In genomic region chr7:108138911-108139310, GRCh38 we compare ENCODE assay signal across 16 cellular contexts. TPM values are rescaled to one million over a fixed set of nuclear protein-coding genes. Genes with fewer than 3 reads are reported as not detected.
DNase-seq lines count a peak whose midpoint lies in the region; ATAC-seq and TF ChIP-seq lines count a peak whose summit lies in the region.
"Had no signal": no experiment of that assay in that cellular context is flagged by ENCODE, and none has a peak within 500 bp of the region (broad histone marks: within the 10 kb centered on the region; RNA-seq: fewer than 3 reads in every experiment).

No MANE protein-coding gene starts in this region.

- no peaks in the 10 kb centered on the region for H3K36me3 ChIP-seq in breast epithelium
- H3K36me3 ChIP-seq in body of pancreas (replicated peaks in 1 of 2; ENCODE audit: insufficient read depth in 1 of 2, low read depth in 2 of 2), result no peaks in the 10 kb centered on the region
- H3K36me3 ChIP-seq: HAP-1 had no signal

- peak overlapping the region; percentile 79 for H3K27ac Mint-ChIP-seq in osteocyte (ENCODE audit: unreplicated experiment)

- H3K4me3 ChIP-seq in breast epithelium, result no peak overlapping the region
- H3K4me3 ChIP-seq in body of pancreas, result no peak overlapping the region
- H3K4me3 ChIP-seq: HAP-1 had no signal

- H3K9me3 ChIP-seq in breast epithelium (no peaks in the 10 kb centered on the region), body of pancreas (no peaks in the 10 kb centered on the region)
- H3K9me3 ChIP-seq: HAP-1 had no signal

- TF ChIP-seq CTCF in osteocyte (IDR thresholded peaks at IDR 0.05) (no peak), breast epithelium (IDR thresholded peaks at IDR 0.05) (no peak), body of pancreas (IDR thresholded peaks at IDR 0.05) (no peak)

- H3K4me1 Mint-ChIP-seq in osteocyte (ENCODE audit: unreplicated experiment), result peaks cover 36% of the 10 kb centered on the region

- no peaks in the 10 kb centered on the region for H3K9me3 Mint-ChIP-seq in osteocyte (ENCODE audit: unreplicated experiment)

- TF ChIP-seq POLR2A in breast epithelium (IDR thresholded peaks at IDR 0.05), result no peak
- TF ChIP-seq POLR2A in body of pancreas (IDR thresholded peaks at IDR 0.05), result no peak

- ATAC-seq in SK-N-SH treated with all-trans-retinoic acid at 6 μM for 48 hours, result peak; percentile 52
- no peak for ATAC-seq in left cardiac atrium
- no peak for ATAC-seq in body of pancreas

- H3K36me3 Mint-ChIP-seq in osteocyte (ENCODE audit: unreplicated experiment), result no peaks in the 10 kb centered on the region

- H3K27ac ChIP-seq in breast epithelium, result no peak overlapping the region
- H3K27ac ChIP-seq in body of pancreas, result no peak overlapping the region
- H3K27ac ChIP-seq: C4-2B had no signal

- DNase-seq in EH (ENCODE audit: low read depth) (peak; percentile 54), fibroblast of gingiva (ENCODE audit: low read depth) (peak; percentile 41), osteocyte (ENCODE audit: extremely low spot score, unreplicated experiment) (no peak), breast epithelium (ENCODE audit: low spot score in 2 of 2) (no peak), left cardiac atrium (no peak), body of pancreas (no peak), activated T-cell treated with anti-CD3 and anti-CD28 coated beads for 4 hours (no peak)
- DNase-seq: EL, Kasumi-1, NCI-H1417 treated with DMSO at 0.1 percent for 48 hours, NCI-H2029, NCI-H510A had no signal

- intact Hi-C loops in breast epithelium (cut with DNase I; ENCODE audit: low total_unique reads) (no loop called here), left cardiac atrium (cut with DNase I) (no loop called here), body of pancreas (cut with DNase I) (no loop called here)

- no peaks in the 10 kb centered on the region for H3K4me1 ChIP-seq in breast epithelium
- H3K4me1 ChIP-seq in body of pancreas, result no peaks in the 10 kb centered on the region
- H3K4me1 ChIP-seq: HAP-1 had no signal

- no peaks in the 10 kb centered on the region for H3K27me3 Mint-ChIP-seq in osteocyte (ENCODE audit: unreplicated experiment)

- H3K4me3 Mint-ChIP-seq in osteocyte (ENCODE audit: unreplicated experiment), result no peak overlapping the region

- H3K27me3 ChIP-seq in breast epithelium, result no peaks in the 10 kb centered on the region
- H3K27me3 ChIP-seq in body of pancreas, result no peaks in the 10 kb centered on the region

TF ChIP-seq in SK-N-SH treated with all-trans-retinoic acid at 6 μM for 48 hours, 23 proteins besides CTCF, POLR2A, EP300 and RAD21:
- TF ChIP-seq TSHZ2 (CRISPR knock-in tag; IDR thresholded peaks at IDR 0.05) (no peak), ZNF70 (CRISPR knock-in tag; IDR thresholded peaks at IDR 0.05) (no peak), ZFP3 (CRISPR knock-in tag; IDR thresholded peaks at IDR 0.05) (no peak), ZC3H10 (CRISPR knock-in tag; IDR thresholded peaks at IDR 0.05) (no peak), TOX (CRISPR knock-in tag; IDR thresholded peaks at IDR 0.05; ENCODE audit: borderline replicate concordance) (no peak), BACH2 (CRISPR knock-in tag; IDR thresholded peaks at IDR 0.05; ENCODE audit: borderline replicate concordance) (no peak), SNAI2 (CRISPR knock-in tag; IDR thresholded peaks at IDR 0.05) (no peak), GLIS3 (CRISPR knock-in tag; IDR thresholded peaks at IDR 0.05) (no peak), CSDC2 (CRISPR knock-in tag; IDR thresholded peaks at IDR 0.05) (no peak), CSRNP3 (CRISPR knock-in tag; IDR thresholded peaks at IDR 0.05) (no peak), ZNF565 (CRISPR knock-in tag; conservative IDR thresholded peaks at IDR 0.05; ENCODE audit: low read depth) (no peak), TCF4 (CRISPR knock-in tag; IDR thresholded peaks at IDR 0.05; ENCODE audit: borderline replicate concordance) (no peak), ESRRG (CRISPR knock-in tag; IDR thresholded peaks at IDR 0.05) (no peak)
- TF ChIP-seq, protein P1, sequence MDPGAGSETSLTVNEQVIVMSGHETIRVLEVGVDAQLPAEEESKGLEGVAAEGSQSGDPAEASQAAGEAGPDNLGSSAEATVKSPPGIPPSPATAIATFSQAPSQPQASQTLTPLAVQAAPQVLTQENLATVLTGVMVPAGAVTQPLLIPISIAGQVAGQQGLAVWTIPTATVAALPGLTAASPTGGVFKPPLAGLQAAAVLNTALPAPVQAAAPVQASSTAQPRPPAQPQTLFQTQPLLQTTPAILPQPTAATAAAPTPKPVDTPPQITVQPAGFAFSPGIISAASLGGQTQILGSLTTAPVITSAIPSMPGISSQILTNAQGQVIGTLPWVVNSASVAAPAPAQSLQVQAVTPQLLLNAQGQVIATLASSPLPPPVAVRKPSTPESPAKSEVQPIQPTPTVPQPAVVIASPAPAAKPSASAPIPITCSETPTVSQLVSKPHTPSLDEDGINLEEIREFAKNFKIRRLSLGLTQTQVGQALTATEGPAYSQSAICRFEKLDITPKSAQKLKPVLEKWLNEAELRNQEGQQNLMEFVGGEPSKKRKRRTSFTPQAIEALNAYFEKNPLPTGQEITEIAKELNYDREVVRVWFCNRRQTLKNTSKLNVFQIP (CRISPR knock-in tag; IDR thresholded peaks at IDR 0.05; ENCODE audit: borderline replicate concordance, low read depth), result no peak
TF ChIP-seq in SK-N-SH treated with all-trans-retinoic acid at 6 μM for 48 hours: peak in this region for 0.

RNA-seq across cellular contexts. Expression of gene LAMB4, which starts 8.8 kb away (rescaled TPM):
- total RNA-seq in osteocyte (0.75 and 1.1 TPM in 2 replicates), breast epithelium (under 1 TPM; 0.29 to 0.98 (median 0.48) TPM), left cardiac atrium (under 1 TPM; 0.16 to 0.47 TPM), body of pancreas (1 to 10 TPM in 1 of 2 donors, under 1 TPM in 1; 0.26 to 2.0 TPM)
- total RNA-seq: A172 had no signal

Comparison
In these comparisons a context has a peak if more than half of its experiments do, and no peak if none do; other contexts are left out.
1. DNase-seq: peak in EH (single experiment) and fibroblast of gingiva (single experiment); none in osteocyte (single experiment), breast epithelium (0 of 2), left cardiac atrium (single experiment), body of pancreas (0 of 4) and activated T-cell treated with anti-CD3 and anti-CD28 coated beads for 4 hours (single experiment).